Comparison of ENCODE assay signal across 1 cellular context in the genomic region with DNA sequence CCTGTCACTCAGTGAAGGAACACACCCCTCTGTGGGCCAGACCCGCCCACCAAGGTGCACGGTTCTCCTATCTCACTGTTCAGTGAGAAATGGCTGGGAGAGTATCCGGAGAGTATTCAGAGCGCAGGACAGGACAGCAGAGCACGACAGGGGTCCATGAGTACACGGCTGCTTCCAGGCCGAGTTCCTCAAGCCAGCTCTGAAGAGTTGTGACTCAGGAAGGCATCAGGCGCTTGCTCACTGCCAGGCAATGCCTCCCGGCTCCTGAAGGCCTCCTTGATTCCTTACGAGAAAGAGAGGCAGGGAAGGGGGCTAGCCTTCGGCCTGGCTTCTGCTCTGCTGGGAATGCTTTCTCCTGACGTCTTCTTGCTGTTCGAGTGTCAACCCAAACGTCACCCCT.
TF ChIP-seq lines count a peak whose summit lies in the region.

No MANE protein-coding gene starts in this region.

TF ChIP-seq in H1, 55 proteins besides CTCF, POLR2A, EP300 and RAD21:
- TF ChIP-seq SAP30 (IDR thresholded peaks at IDR 0.05; ENCODE audit: insufficient read depth, insufficient replicate concordance, low read length), result no peak
- TF ChIP-seq TEAD4 (IDR thresholded peaks at IDR 0.05; ENCODE audit: low read depth, low read length), result no peak
- no peak for TF ChIP-seq SP2 (IDR thresholded peaks at IDR 0.05; ENCODE audit: low read length)
- TF ChIP-seq, protein P1, sequence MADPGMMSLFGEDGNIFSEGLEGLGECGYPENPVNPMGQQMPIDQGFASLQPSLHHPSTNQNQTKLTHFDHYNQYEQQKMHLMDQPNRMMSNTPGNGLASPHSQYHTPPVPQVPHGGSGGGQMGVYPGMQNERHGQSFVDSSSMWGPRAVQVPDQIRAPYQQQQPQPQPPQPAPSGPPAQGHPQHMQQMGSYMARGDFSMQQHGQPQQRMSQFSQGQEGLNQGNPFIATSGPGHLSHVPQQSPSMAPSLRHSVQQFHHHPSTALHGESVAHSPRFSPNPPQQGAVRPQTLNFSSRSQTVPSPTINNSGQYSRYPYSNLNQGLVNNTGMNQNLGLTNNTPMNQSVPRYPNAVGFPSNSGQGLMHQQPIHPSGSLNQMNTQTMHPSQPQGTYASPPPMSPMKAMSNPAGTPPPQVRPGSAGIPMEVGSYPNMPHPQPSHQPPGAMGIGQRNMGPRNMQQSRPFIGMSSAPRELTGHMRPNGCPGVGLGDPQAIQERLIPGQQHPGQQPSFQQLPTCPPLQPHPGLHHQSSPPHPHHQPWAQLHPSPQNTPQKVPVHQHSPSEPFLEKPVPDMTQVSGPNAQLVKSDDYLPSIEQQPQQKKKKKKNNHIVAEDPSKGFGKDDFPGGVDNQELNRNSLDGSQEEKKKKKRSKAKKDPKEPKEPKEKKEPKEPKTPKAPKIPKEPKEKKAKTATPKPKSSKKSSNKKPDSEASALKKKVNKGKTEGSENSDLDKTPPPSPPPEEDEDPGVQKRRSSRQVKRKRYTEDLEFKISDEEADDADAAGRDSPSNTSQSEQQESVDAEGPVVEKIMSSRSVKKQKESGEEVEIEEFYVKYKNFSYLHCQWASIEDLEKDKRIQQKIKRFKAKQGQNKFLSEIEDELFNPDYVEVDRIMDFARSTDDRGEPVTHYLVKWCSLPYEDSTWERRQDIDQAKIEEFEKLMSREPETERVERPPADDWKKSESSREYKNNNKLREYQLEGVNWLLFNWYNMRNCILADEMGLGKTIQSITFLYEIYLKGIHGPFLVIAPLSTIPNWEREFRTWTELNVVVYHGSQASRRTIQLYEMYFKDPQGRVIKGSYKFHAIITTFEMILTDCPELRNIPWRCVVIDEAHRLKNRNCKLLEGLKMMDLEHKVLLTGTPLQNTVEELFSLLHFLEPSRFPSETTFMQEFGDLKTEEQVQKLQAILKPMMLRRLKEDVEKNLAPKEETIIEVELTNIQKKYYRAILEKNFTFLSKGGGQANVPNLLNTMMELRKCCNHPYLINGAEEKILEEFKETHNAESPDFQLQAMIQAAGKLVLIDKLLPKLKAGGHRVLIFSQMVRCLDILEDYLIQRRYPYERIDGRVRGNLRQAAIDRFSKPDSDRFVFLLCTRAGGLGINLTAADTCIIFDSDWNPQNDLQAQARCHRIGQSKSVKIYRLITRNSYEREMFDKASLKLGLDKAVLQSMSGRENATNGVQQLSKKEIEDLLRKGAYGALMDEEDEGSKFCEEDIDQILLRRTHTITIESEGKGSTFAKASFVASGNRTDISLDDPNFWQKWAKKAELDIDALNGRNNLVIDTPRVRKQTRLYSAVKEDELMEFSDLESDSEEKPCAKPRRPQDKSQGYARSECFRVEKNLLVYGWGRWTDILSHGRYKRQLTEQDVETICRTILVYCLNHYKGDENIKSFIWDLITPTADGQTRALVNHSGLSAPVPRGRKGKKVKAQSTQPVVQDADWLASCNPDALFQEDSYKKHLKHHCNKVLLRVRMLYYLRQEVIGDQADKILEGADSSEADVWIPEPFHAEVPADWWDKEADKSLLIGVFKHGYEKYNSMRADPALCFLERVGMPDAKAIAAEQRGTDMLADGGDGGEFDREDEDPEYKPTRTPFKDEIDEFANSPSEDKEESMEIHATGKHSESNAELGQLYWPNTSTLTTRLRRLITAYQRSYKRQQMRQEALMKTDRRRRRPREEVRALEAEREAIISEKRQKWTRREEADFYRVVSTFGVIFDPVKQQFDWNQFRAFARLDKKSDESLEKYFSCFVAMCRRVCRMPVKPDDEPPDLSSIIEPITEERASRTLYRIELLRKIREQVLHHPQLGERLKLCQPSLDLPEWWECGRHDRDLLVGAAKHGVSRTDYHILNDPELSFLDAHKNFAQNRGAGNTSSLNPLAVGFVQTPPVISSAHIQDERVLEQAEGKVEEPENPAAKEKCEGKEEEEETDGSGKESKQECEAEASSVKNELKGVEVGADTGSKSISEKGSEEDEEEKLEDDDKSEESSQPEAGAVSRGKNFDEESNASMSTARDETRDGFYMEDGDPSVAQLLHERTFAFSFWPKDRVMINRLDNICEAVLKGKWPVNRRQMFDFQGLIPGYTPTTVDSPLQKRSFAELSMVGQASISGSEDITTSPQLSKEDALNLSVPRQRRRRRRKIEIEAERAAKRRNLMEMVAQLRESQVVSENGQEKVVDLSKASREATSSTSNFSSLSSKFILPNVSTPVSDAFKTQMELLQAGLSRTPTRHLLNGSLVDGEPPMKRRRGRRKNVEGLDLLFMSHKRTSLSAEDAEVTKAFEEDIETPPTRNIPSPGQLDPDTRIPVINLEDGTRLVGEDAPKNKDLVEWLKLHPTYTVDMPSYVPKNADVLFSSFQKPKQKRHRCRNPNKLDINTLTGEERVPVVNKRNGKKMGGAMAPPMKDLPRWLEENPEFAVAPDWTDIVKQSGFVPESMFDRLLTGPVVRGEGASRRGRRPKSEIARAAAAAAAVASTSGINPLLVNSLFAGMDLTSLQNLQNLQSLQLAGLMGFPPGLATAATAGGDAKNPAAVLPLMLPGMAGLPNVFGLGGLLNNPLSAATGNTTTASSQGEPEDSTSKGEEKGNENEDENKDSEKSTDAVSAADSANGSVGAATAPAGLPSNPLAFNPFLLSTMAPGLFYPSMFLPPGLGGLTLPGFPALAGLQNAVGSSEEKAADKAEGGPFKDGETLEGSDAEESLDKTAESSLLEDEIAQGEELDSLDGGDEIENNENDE (IDR thresholded peaks at IDR 0.05; ENCODE audit: insufficient replicate concordance, low read length), result no peak
- no peak for TF ChIP-seq MAFK (IDR thresholded peaks at IDR 0.05; ENCODE audit: low read depth, low read length)
- TF ChIP-seq KDM1A (IDR thresholded peaks at IDR 0.05; ENCODE audit: borderline replicate concordance, low read length), result no peak
- no peak for TF ChIP-seq CEBPB (IDR thresholded peaks at IDR 0.05; ENCODE audit: low read depth, low read length)
- TF ChIP-seq GABPA (IDR thresholded peaks at IDR 0.05; ENCODE audit: borderline replicate concordance, insufficient read depth, low read length), result no peak
- no peak for TF ChIP-seq PHF8 (conservative IDR thresholded peaks at IDR 0.05; ENCODE audit: low read depth, low read length)
- TF ChIP-seq SP1 (IDR thresholded peaks at IDR 0.05; ENCODE audit: low read depth, low read length), result no peak
